22 cellular contexts compared by ENCODE assay signal in the genomic region with DNA sequence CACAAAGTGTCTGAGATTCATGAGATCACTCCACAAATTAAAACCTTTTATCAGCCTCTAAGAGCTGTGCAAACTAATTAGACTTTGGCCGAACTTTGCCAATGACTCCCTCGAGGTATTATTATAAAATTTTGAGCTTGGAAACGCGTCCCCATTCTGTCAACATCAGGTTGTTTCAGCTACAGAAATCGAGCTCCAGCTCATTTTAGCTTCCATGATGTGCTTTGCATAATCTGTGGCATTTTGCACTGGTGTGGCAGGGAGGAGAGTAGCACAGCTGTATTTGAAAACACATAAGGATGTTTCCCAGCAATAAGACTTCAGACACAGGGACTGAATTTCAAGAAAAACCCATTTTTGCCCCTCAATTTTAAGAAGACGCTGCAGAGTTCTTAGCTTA.
"Had no signal": no experiment of that assay in that cellular context is flagged by ENCODE, and none has a peak within 500 bp of the region (broad histone marks: within the 10 kb centered on the region; RNA-seq: fewer than 3 reads in every experiment).

No MANE protein-coding gene starts in this region.

- H3K4me1 Mint-ChIP-seq: naive thymus-derived CD4-positive, alpha-beta T cell had no signal

- DNase-seq: esophagus squamous epithelium; foreskin fibroblast; glutamatergic neuron; islet precursor cell; mammary epithelial cell; naive thymus-derived CD4-positive, alpha-beta T cell; nephron progenitor cell; psoas muscle; spleen; stimulated activated CD4-positive, alpha-beta T cell treated with anti-CD3 and anti-CD28 coated beads, Interleukin-15, amount 100 ng/mL, for 24 hours; stimulated activated CD4-positive, alpha-beta T cell treated with anti-CD3 and anti-CD28 coated beads, Interleukin-1b, Interleukin-23, amount 100 ng/mL, for 48 hours; stimulated activated CD4-positive, alpha-beta T cell treated with anti-CD3 and anti-CD28 coated beads, Interleukin-4, amount 100 ng/mL, for 4 hours; stimulated activated naive CD4-positive, alpha-beta T cell; stomach; substantia nigra; transverse colon had no signal

- H3K4me3 Mint-ChIP-seq: dendritic cell treated with granulocyte-macrophage colony-stimulating factor and Interleukin-4, amounts not matched to agents 40 ng/mL and 50 ng/mL, for 4 days; naive thymus-derived CD4-positive, alpha-beta T cell; nephron progenitor cell had no signal

- H3K27me3 Mint-ChIP-seq: dendritic cell treated with granulocyte-macrophage colony-stimulating factor and Interleukin-4, amounts not matched to agents 40 ng/mL and 50 ng/mL, for 4 days; naive thymus-derived CD4-positive, alpha-beta T cell had no signal

- H3K9me3 ChIP-seq: gastroesophageal sphincter, neutrophil, psoas muscle, spleen, stomach, thoracic aorta, transverse colon had no signal

- H3K27ac Mint-ChIP-seq: dendritic cell treated with granulocyte-macrophage colony-stimulating factor and Interleukin-4, amounts not matched to agents 40 ng/mL and 50 ng/mL, for 4 days; naive thymus-derived CD4-positive, alpha-beta T cell; nephron progenitor cell had no signal

- H3K36me3 Mint-ChIP-seq: naive thymus-derived CD4-positive, alpha-beta T cell had no signal

- ATAC-seq: gastroesophageal sphincter; left lobe of liver; naive thymus-derived CD4-positive, alpha-beta T cell; psoas muscle; sciatic nerve had no signal
